In the genomic region with DNA sequence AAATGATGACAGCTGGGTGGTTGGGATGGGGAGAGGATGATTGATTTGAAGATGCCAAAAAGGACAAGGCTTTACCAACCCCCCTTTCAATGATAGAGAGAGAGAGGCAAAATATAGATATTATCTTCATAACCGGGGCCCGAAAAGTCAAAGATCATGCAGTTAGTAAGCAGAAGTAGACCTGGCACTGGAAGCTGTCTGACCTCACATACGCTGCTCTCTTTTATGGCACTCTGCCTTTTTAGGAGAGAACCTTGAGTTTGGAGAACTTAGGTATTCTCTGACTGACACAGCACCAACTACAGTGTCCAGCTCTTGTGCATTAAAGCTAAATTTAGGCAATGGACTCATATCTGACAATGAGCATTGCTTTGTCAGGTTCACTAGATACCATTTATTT, we compare ENCODE assay signal across 1 cellular context.
TF ChIP-seq lines count a peak whose summit lies in the region.

No MANE protein-coding gene starts in this region.

TF ChIP-seq in K562, 482 proteins besides CTCF, POLR2A, EP300 and RAD21 (continued from another document):
- TF ChIP-seq, protein P1, sequence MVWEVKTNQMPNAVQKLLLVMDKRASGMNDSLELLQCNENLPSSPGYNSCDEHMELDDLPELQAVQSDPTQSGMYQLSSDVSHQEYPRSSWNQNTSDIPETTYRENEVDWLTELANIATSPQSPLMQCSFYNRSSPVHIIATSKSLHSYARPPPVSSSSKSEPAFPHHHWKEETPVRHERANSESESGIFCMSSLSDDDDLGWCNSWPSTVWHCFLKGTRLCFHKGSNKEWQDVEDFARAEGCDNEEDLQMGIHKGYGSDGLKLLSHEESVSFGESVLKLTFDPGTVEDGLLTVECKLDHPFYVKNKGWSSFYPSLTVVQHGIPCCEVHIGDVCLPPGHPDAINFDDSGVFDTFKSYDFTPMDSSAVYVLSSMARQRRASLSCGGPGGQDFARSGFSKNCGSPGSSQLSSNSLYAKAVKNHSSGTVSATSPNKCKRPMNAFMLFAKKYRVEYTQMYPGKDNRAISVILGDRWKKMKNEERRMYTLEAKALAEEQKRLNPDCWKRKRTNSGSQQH (CRISPR knock-in tag; IDR thresholded peaks at IDR 0.05): no peak
- TF ChIP-seq, protein P2, sequence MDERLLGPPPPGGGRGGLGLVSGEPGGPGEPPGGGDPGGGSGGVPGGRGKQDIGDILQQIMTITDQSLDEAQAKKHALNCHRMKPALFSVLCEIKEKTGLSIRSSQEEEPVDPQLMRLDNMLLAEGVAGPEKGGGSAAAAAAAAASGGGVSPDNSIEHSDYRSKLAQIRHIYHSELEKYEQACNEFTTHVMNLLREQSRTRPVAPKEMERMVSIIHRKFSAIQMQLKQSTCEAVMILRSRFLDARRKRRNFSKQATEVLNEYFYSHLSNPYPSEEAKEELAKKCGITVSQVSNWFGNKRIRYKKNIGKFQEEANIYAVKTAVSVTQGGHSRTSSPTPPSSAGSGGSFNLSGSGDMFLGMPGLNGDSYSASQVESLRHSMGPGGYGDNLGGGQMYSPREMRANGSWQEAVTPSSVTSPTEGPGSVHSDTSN (CRISPR knock-in tag; IDR thresholded peaks at IDR 0.05; ENCODE audit: low read depth): no peak
- TF ChIP-seq, protein P2 (tag; conservative IDR thresholded peaks at IDR 0.05; ENCODE audit: low read depth): no peak
- TF ChIP-seq, protein P3, sequence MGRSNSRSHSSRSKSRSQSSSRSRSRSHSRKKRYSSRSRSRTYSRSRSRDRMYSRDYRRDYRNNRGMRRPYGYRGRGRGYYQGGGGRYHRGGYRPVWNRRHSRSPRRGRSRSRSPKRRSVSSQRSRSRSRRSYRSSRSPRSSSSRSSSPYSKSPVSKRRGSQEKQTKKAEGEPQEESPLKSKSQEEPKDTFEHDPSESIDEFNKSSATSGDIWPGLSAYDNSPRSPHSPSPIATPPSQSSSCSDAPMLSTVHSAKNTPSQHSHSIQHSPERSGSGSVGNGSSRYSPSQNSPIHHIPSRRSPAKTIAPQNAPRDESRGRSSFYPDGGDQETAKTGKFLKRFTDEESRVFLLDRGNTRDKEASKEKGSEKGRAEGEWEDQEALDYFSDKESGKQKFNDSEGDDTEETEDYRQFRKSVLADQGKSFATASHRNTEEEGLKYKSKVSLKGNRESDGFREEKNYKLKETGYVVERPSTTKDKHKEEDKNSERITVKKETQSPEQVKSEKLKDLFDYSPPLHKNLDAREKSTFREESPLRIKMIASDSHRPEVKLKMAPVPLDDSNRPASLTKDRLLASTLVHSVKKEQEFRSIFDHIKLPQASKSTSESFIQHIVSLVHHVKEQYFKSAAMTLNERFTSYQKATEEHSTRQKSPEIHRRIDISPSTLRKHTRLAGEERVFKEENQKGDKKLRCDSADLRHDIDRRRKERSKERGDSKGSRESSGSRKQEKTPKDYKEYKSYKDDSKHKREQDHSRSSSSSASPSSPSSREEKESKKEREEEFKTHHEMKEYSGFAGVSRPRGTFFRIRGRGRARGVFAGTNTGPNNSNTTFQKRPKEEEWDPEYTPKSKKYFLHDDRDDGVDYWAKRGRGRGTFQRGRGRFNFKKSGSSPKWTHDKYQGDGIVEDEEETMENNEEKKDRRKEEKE (IDR thresholded peaks at IDR 0.05; ENCODE audit: borderline replicate concordance in 1 of 2, control insufficient read depth in 1 of 2, low read depth in 2 of 2, low read length in 1 of 2): no peak
- TF ChIP-seq, protein P4, sequence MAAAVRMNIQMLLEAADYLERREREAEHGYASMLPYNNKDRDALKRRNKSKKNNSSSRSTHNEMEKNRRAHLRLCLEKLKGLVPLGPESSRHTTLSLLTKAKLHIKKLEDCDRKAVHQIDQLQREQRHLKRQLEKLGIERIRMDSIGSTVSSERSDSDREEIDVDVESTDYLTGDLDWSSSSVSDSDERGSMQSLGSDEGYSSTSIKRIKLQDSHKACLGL (CRISPR knock-in tag; IDR thresholded peaks at IDR 0.05; ENCODE audit: borderline replicate concordance, poor library complexity, severe bottlenecking): no peak
- TF ChIP-seq SMAD3 (CRISPR knock-in tag; conservative IDR thresholded peaks at IDR 0.05): no peak
- TF ChIP-seq XRCC4 (IDR thresholded peaks at IDR 0.05; ENCODE audit: extremely low read depth, insufficient read depth, insufficient read length): no peak
